In the genomic region with DNA sequence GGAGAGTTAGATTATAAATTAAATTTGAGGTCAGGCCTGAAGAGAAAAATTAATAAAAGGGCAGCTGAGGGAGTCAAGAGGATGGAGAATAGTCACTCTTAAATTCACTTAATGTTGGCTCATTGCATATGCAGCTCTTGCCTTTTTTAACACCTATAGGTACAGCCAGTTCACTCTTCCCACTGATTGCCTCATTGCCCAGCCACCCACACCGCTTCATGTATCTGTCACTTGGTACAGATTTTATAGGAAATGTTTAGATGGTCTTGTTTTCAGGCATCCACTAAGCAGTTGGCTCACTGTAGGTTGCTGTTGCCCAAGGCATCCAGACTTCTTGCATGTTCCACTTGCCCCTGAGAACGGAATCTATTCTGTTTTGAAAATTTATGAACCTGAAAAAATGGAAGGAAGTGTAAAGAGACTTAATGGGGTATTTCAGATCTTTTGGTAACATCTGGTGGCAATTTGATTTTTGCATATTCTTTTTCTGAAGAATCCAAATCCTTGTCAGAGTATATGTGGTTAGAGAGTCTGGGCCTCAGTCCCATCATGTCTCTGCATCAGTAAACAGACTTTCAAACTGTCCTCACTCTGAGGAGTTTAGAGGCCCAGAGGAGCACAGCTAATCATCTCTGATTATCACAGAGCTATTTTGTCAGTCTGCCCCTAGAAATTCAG, we compare ENCODE assay signal across 9 cellular contexts.
DNase-seq lines count a peak whose midpoint lies in the region; ATAC-seq and TF ChIP-seq lines count a peak whose summit lies in the region.
"Had no signal": no experiment of that assay in that cellular context is flagged by ENCODE, and none has a peak within 500 bp of the region (broad histone marks: within the 10 kb centered on the region; RNA-seq: fewer than 3 reads in every experiment).

No MANE protein-coding gene starts in this region.

- H3K4me3 ChIP-seq in fibroblast of villous mesenchyme (ENCODE audit: low read depth, low read length): no peak overlapping the region
- H3K4me3 ChIP-seq: heart right ventricle had no signal

- DNase-seq in activated T-cell treated with anti-CD3 and anti-CD28 coated beads for 24 hours (ENCODE audit: low read depth) (peak; percentile 32), fibroblast of villous mesenchyme (ENCODE audit: low read depth) (peak; percentile 53), superior temporal gyrus (ENCODE audit: extremely low spot score) (peak; percentile 56), NCI-H82 treated with DMSO at 0.1 percent for 48 hours (lab: John Stamatoyannopoulos, UW; ENCODE audit: unreplicated experiment) (no peak)
- DNase-seq in activated T-cell treated with anti-CD3 and anti-CD28 coated beads, Interleukin-2, amount 50 U/mL, for 1 hour: no peak
- DNase-seq in activated CD8-positive, alpha-beta T cell treated with anti-CD3 and anti-CD28 coated beads for 36 hours: peak; percentile 75
- DNase-seq in central memory CD4-positive, alpha-beta T cell: no peak
- DNase-seq: heart right ventricle had no signal

- H3K4me1 Mint-ChIP-seq in activated CD8-positive, alpha-beta T cell treated with anti-CD3 and anti-CD28 coated beads for 36 hours (ENCODE audit: low read depth): peaks cover 83% of the 10 kb centered on the region

- no peaks in the 10 kb centered on the region for H3K9me3 Mint-ChIP-seq in activated CD8-positive, alpha-beta T cell treated with anti-CD3 and anti-CD28 coated beads for 36 hours

- peak; percentile 60 for ATAC-seq in activated CD8-positive, alpha-beta T cell treated with anti-CD3 and anti-CD28 coated beads for 36 hours
- ATAC-seq in GM19452 (IDR thresholded peaks at IDR 0.05; ENCODE audit: unreplicated experiment): no peak

- H3K4me3 Mint-ChIP-seq in activated CD8-positive, alpha-beta T cell treated with anti-CD3 and anti-CD28 coated beads for 36 hours: peak overlapping the region; percentile 8

- no peak for TF ChIP-seq CTCF in activated CD8-positive, alpha-beta T cell treated with anti-CD3 and anti-CD28 coated beads for 36 hours (IDR thresholded peaks at IDR 0.05)
- no peak for TF ChIP-seq CTCF in fibroblast of villous mesenchyme (IDR thresholded peaks at IDR 0.05; ENCODE audit: insufficient read depth, low read depth, low read length)

- peak overlapping the region; percentile 94 for H3K27ac Mint-ChIP-seq in activated CD8-positive, alpha-beta T cell treated with anti-CD3 and anti-CD28 coated beads for 36 hours

- POLR2A ChIA-PET in activated CD8-positive, alpha-beta T cell treated with anti-CD3 and anti-CD28 coated beads for 36 hours (lab: Charles Lee): no interaction called here

- H3K36me3 Mint-ChIP-seq in activated CD8-positive, alpha-beta T cell treated with anti-CD3 and anti-CD28 coated beads for 36 hours (ENCODE audit: low read depth): peaks cover 16% of the 10 kb centered on the region

- intact Hi-C loops in activated CD8-positive, alpha-beta T cell treated with anti-CD3 and anti-CD28 coated beads for 36 hours (cut with micrococcal nuclease): no loop called here

- CTCF ChIA-PET in activated CD8-positive, alpha-beta T cell treated with anti-CD3 and anti-CD28 coated beads for 36 hours (lab: Charles Lee): interaction anchor here (1.6 kb wide), 1 partner anchor 30 kb away, joined by 5 read pairs; no protein-coding TSS in a partner anchor

- no peaks in the 10 kb centered on the region for H3K27me3 Mint-ChIP-seq in activated CD8-positive, alpha-beta T cell treated with anti-CD3 and anti-CD28 coated beads for 36 hours

Comparison
In these comparisons a context has a peak if more than half of its experiments do, and no peak if none do; other contexts are left out.
1. DNase-seq: peak in activated T-cell treated with anti-CD3 and anti-CD28 coated beads for 24 hours (single experiment), activated CD8-positive, alpha-beta T cell treated with anti-CD3 and anti-CD28 coated beads for 36 hours (single experiment), fibroblast of villous mesenchyme (single experiment) and superior temporal gyrus (single experiment); none in activated T-cell treated with anti-CD3 and anti-CD28 coated beads, Interleukin-2, amount 50 U/mL, for 1 hour (single experiment), central memory CD4-positive, alpha-beta T cell (single experiment) and NCI-H82 treated with DMSO at 0.1 percent for 48 hours (single experiment).